ENCODE assay signal across 17 cellular contexts in the genomic region with DNA sequence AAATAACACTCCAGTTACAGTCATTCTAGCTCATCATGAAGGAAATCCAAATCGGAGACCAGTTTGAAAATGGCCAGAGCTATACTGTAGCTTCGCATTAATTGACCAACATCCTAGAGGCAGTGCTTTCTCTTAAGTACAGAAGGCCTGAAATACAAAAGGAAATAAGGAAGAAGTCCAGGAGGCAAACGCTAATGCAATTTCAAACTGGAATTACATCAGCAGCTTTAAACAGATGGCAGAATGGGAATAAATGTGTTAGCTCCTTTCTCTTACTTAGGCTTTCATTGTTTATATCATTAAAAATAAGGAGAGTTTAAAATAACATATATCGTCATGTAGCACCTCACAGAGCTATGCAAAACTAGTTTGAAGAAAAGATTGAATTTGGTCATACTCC.
A peak's percentile ranks its signal among the peaks of the same experiment; 100 is the strongest.
DNase-seq lines count a peak whose midpoint lies in the region; ATAC-seq and TF ChIP-seq lines count a peak whose summit lies in the region.
"Had no signal": no experiment of that assay in that cellular context is flagged by ENCODE, and none has a peak within 500 bp of the region (broad histone marks: within the 10 kb centered on the region; RNA-seq: fewer than 3 reads in every experiment).

No MANE protein-coding gene starts in this region.

- H3K36me3 ChIP-seq in A673 (ENCODE audit: insufficient read depth, low read length, poor library complexity, severe bottlenecking) (no peaks in the 10 kb centered on the region), PC-9 (ENCODE audit: low read depth) (no peaks in the 10 kb centered on the region), breast epithelium (no peaks in the 10 kb centered on the region)
- H3K36me3 ChIP-seq: neutrophil had no signal

- H3K4me2 ChIP-seq in PC-9: no peak overlapping the region

- H3K27ac Mint-ChIP-seq in natural killer cell: no peak overlapping the region
- H3K27ac Mint-ChIP-seq: effector memory CD8-positive, alpha-beta T cell; type B pancreatic cell had no signal

- H3K4me1 Mint-ChIP-seq in natural killer cell: peaks cover 6 to 8% of the 10 kb centered on the region in 2 donors

- H3K27me3 ChIP-seq in A673 (replicated peaks; ENCODE audit: insufficient read depth, low read depth, low read length, poor library complexity): no peaks in the 10 kb centered on the region
- no peaks in the 10 kb centered on the region for H3K27me3 ChIP-seq in PC-9 (ENCODE audit: insufficient read depth, low read depth)
- no peaks in the 10 kb centered on the region for H3K27me3 ChIP-seq in breast epithelium
- H3K27me3 ChIP-seq: neutrophil had no signal

- no peaks in the 10 kb centered on the region for H3K9me3 ChIP-seq in A673 (ENCODE audit: low read depth, low read length, poor library complexity, severe bottlenecking)
- H3K9me3 ChIP-seq in PC-9 (ENCODE audit: insufficient read depth, low read depth): no peaks in the 10 kb centered on the region
- H3K9me3 ChIP-seq in breast epithelium: no peaks in the 10 kb centered on the region
- H3K9me3 ChIP-seq: neutrophil had no signal

- H3K27ac ChIP-seq in A673 (ENCODE audit: low read depth, low read length, poor library complexity, severe bottlenecking) (peak overlapping the region; percentile 48), PC-9 (no peak overlapping the region), breast epithelium (no peak overlapping the region)
- H3K27ac ChIP-seq: neutrophil had no signal

- H2AFZ ChIP-seq in PC-9: peak overlapping the region; percentile 39; the same call in 1 of the 2 replicates

- H3K9me2 ChIP-seq in PC-9 (ENCODE audit: insufficient read depth): no peaks in the 10 kb centered on the region

- BruUV-seq in A673 (replicated peaks; lab: Mats Ljungman, UMichigan) (no TSS peak), PC-9 (replicated peaks; lab: Mats Ljungman, UMichigan) (no TSS peak)

- POLR2A ChIA-PET in A673 (lab: Charles Lee; ENCODE audit: low non-redundant PET) (no interaction called here), PC-9 (lab: Charles Lee; ENCODE audit: unreplicated experiment) (interaction anchor here (0.7 kb wide), 1 partner anchor 464 kb away, joined by 7 read pairs; no protein-coding TSS in a partner anchor)

- H3K27me3 Mint-ChIP-seq in natural killer cell (ENCODE audit: low read depth in 2 of 2): no peaks in the 10 kb centered on the region
- H3K27me3 Mint-ChIP-seq: type B pancreatic cell had no signal

- no peak for TF ChIP-seq CTCF in A673 (conservative IDR thresholded peaks at IDR 0.05; ENCODE audit: low read depth, low read length)
- TF ChIP-seq CTCF in PC-9 (conservative IDR thresholded peaks at IDR 0.05): no peak
- TF ChIP-seq CTCF in fibroblast of mammary gland (conservative IDR thresholded peaks at IDR 0.05; ENCODE audit: control insufficient read depth, insufficient read depth, low read depth, low read length): no peak
- no peak for TF ChIP-seq CTCF in natural killer cell (IDR thresholded peaks at IDR 0.05)
- no peak for TF ChIP-seq CTCF in breast epithelium (IDR thresholded peaks at IDR 0.05)

- in situ Hi-C loops in KBM-7 (cut with MboI; ENCODE audit: low pct_unique_long_range_greater_than_20kb, low sequenced_read_pairs): no loop called here

- intact Hi-C loops in A673 (cut with micrococcal nuclease; ENCODE audit: unreplicated experiment): no loop called here
- intact Hi-C loops in PC-9 (cut with micrococcal nuclease; ENCODE audit: unreplicated experiment): no loop called here
- intact Hi-C loops in natural killer cell (cut with micrococcal nuclease): no loop called here
- intact Hi-C loops in breast epithelium (cut with DNase I; ENCODE audit: low total_unique reads): no loop called here

- CTCF ChIA-PET in A673 (lab: Charles Lee) (interaction anchor here (0.6 kb wide), 1 partner anchor 859 kb away, joined by 6 read pairs; no protein-coding TSS in a partner anchor), PC-9 (lab: Charles Lee) (no interaction called here)

- no peak overlapping the region for H3K4me3 ChIP-seq in A673 (ENCODE audit: low read depth, low read length, poor library complexity, severe bottlenecking)
- no peak overlapping the region for H3K4me3 ChIP-seq in PC-9
- no peak overlapping the region for H3K4me3 ChIP-seq in fibroblast of mammary gland (ENCODE audit: control insufficient read depth, low read depth, low read length)
- no peak overlapping the region for H3K4me3 ChIP-seq in breast epithelium

- peak; percentile 19 for DNase-seq in A673 (ENCODE audit: low spot score)
- DNase-seq in HCEC 1CT: peak; percentile 18
- DNase-seq in PC-9: no peak
- peak; percentile 24 for DNase-seq in fibroblast of mammary gland (ENCODE audit: low read depth)
- no peak for DNase-seq in natural killer cell
- no peak for DNase-seq in breast epithelium (ENCODE audit: low spot score in 2 of 2)
- DNase-seq in KBM-7: no peak
- DNase-seq: ACHN; effector memory CD8-positive, alpha-beta T cell; foreskin melanocyte; NCI-H2029 treated with DMSO at 0.1 percent for 48 hours; stimulated activated CD4-positive, alpha-beta T cell treated with anti-CD3 and anti-CD28 coated beads, Interleukin-15, amount 100 ng/mL, for 24 hours; stimulated activated naive CD4-positive, alpha-beta T cell treated with Interleukin-2 at 50 U/mL for 16 hours had no signal

- no peaks in the 10 kb centered on the region for H3K36me3 Mint-ChIP-seq in natural killer cell
- H3K36me3 Mint-ChIP-seq: type B pancreatic cell had no signal

- no peaks in the 10 kb centered on the region for H4K20me1 ChIP-seq in PC-9 (ENCODE audit: insufficient read depth)

- H3K79me2 ChIP-seq in PC-9 (ENCODE audit: low read depth): no peaks in the 10 kb centered on the region

- H3K4me1 ChIP-seq in A673 (ENCODE audit: insufficient read depth, low read length, poor library complexity, severe bottlenecking) (peaks cover 33% of the 10 kb centered on the region), PC-9 (replicated peaks; ENCODE audit: insufficient read depth) (0 out of 2 replicates have a peak, but pooled peaks cover 3% of the 10 kb centered on the region), breast epithelium (no peaks in the 10 kb centered on the region)

- no peaks in the 10 kb centered on the region for H3F3A ChIP-seq in PC-9 (ENCODE audit: insufficient read depth, low read depth)

- no peak overlapping the region for H3K4me3 Mint-ChIP-seq in natural killer cell
- H3K4me3 Mint-ChIP-seq: effector memory CD8-positive, alpha-beta T cell; type B pancreatic cell had no signal

- H3K9me3 Mint-ChIP-seq in natural killer cell: no peaks in the 10 kb centered on the region
- H3K9me3 Mint-ChIP-seq: effector memory CD8-positive, alpha-beta T cell; type B pancreatic cell had no signal

- ATAC-seq in natural killer cell (no peak), GM21786 (IDR thresholded peaks at IDR 0.05; ENCODE audit: unreplicated experiment) (no peak)
- ATAC-seq: activated CD4-positive, CD25-positive, alpha-beta regulatory T cell treated with anti-CD3 and anti-CD28 coated beads, Interleukin-2, amount 50 U/mL, for 24 hours; effector memory CD8-positive, alpha-beta T cell had no signal

- no peak for TF ChIP-seq POLR2A in breast epithelium (IDR thresholded peaks at IDR 0.05)

Comparison
In these comparisons a context has a peak if more than half of its experiments do, and no peak if none do; other contexts are left out.
1. DNase-seq: peak in A673 (single experiment), HCEC 1CT (single experiment) and fibroblast of mammary gland (single experiment); none in PC-9 (0 of 2), natural killer cell (single experiment), breast epithelium (0 of 2) and KBM-7 (single experiment).